ENCODE assay signal across 8 cellular contexts in genomic region chr11:18526521-18527296, GRCh38.
DNase-seq lines count a peak whose midpoint lies in the region; ATAC-seq and TF ChIP-seq lines count a peak whose summit lies in the region.

TSG101 (minus strand) TSS chr11:18526942; CDS start chr11:18526816, 126 bp downstream.

- ATAC-seq in HG02623 (IDR thresholded peaks at IDR 0.05; ENCODE audit: unreplicated experiment): peak; percentile 95
- peak; percentile 99 for ATAC-seq in SK-N-SH treated with all-trans-retinoic acid at 6 μM for 48 hours

- H3K4me3 Mint-ChIP-seq in activated naive CD4-positive, alpha-beta T cell treated with anti-CD3 and anti-CD28 coated beads, Interleukin-2, amount 50 U/mL, for 24 hours: peak within 1 kb of the TSS; percentile 99

- H3K27me3 Mint-ChIP-seq in activated naive CD4-positive, alpha-beta T cell treated with anti-CD3 and anti-CD28 coated beads, Interleukin-2, amount 50 U/mL, for 24 hours: no peaks in the 10 kb centered on the region

- H3K36me3 Mint-ChIP-seq in activated naive CD4-positive, alpha-beta T cell treated with anti-CD3 and anti-CD28 coated beads, Interleukin-2, amount 50 U/mL, for 24 hours: peaks cover 12% of the 10 kb centered on the region

- peaks cover 53% of the 10 kb centered on the region for H3K4me1 Mint-ChIP-seq in activated naive CD4-positive, alpha-beta T cell treated with anti-CD3 and anti-CD28 coated beads, Interleukin-2, amount 50 U/mL, for 24 hours

- H3K27ac Mint-ChIP-seq in activated naive CD4-positive, alpha-beta T cell treated with anti-CD3 and anti-CD28 coated beads, Interleukin-2, amount 50 U/mL, for 24 hours: peak within 1 kb of the TSS; percentile 100

- no peaks in the 10 kb centered on the region for H3K9me3 Mint-ChIP-seq in activated naive CD4-positive, alpha-beta T cell treated with anti-CD3 and anti-CD28 coated beads, Interleukin-2, amount 50 U/mL, for 24 hours

- TF ChIP-seq CTCF in GM10266 (IDR thresholded peaks at IDR 0.05; ENCODE audit: control insufficient read depth, insufficient read depth, low read depth, missing control alignments): no peak

- DNase-seq in GM10266 (ENCODE audit: extremely low spot score) (peak; percentile 89), NCI-H1092 treated with DMSO at 0.1 percent for 48 hours (lab: John Stamatoyannopoulos, UW) (peak; percentile 92), globus pallidus (ENCODE audit: low spot score) (peak; percentile 90), nucleus accumbens (lab: John Stamatoyannopoulos, UW) (peak; percentile 20 to 96 (median 87)), superior temporal gyrus (ENCODE audit: extremely low spot score) (peak; percentile 96)

TF ChIP-seq in SK-N-SH treated with all-trans-retinoic acid at 6 μM for 48 hours, 23 proteins besides CTCF, POLR2A, EP300 and RAD21:
- TF ChIP-seq GLIS3 (CRISPR knock-in tag; IDR thresholded peaks at IDR 0.05) (0 out of 2 replicates have a peak, but pooled peaks have one; percentile 23), ARNTL (CRISPR knock-in tag; IDR thresholded peaks at IDR 0.05; ENCODE audit: borderline replicate concordance, low read depth) (no peak)
- TF ChIP-seq, protein P1, sequence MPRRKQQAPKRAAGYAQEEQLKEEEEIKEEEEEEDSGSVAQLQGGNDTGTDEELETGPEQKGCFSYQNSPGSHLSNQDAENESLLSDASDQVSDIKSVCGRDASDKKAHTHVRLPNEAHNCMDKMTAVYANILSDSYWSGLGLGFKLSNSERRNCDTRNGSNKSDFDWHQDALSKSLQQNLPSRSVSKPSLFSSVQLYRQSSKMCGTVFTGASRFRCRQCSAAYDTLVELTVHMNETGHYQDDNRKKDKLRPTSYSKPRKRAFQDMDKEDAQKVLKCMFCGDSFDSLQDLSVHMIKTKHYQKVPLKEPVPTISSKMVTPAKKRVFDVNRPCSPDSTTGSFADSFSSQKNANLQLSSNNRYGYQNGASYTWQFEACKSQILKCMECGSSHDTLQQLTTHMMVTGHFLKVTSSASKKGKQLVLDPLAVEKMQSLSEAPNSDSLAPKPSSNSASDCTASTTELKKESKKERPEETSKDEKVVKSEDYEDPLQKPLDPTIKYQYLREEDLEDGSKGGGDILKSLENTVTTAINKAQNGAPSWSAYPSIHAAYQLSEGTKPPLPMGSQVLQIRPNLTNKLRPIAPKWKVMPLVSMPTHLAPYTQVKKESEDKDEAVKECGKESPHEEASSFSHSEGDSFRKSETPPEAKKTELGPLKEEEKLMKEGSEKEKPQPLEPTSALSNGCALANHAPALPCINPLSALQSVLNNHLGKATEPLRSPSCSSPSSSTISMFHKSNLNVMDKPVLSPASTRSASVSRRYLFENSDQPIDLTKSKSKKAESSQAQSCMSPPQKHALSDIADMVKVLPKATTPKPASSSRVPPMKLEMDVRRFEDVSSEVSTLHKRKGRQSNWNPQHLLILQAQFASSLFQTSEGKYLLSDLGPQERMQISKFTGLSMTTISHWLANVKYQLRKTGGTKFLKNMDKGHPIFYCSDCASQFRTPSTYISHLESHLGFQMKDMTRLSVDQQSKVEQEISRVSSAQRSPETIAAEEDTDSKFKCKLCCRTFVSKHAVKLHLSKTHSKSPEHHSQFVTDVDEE (CRISPR knock-in tag; IDR thresholded peaks at IDR 0.05): 0 out of 2 replicates have a peak, but pooled peaks have one; percentile 13
TF ChIP-seq in SK-N-SH treated with all-trans-retinoic acid at 6 μM for 48 hours: peak in this region for 2.

Comparison
In these comparisons a context has a peak if more than half of its experiments do, and no peak if none do; other contexts are left out.
1. Peak in every context shown above with its lines: DNase-seq and ATAC-seq.